28 cellular contexts compared by ENCODE assay signal in the genomic region with DNA sequence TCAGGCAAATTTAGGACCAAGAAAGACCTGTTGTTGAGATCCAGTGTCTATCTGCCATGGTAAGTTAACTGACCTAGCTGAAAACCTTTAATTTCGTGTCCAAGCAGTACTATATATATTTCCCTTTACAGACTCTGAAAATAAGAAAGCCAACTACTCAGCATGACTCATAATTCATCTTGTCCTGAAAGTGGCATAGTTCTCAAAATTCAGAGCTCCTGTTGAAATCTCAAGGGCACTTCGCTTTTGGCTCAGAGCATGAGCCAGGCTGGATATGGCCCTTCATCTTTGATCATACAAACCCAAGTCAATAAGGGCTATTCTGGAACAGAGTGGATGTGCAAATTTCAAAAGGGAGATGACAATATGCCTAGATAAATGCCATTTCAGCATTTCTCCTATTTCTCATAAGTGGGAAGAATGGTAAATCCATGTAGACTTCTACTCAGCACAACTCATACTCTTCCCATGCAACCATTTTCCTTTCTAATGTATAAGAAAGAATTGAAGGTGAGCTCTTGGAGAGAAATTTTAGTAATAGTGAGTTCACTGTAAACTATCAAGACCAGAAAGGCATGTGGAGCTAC.
DNase-seq lines count a peak whose midpoint lies in the region; ATAC-seq, FAIRE-seq and TF ChIP-seq lines count a peak whose summit lies in the region.
"Had no signal": no experiment of that assay in that cellular context is flagged by ENCODE, and none has a peak within 500 bp of the region (broad histone marks: within the 10 kb centered on the region; RNA-seq: fewer than 3 reads in every experiment).

No MANE protein-coding gene starts in this region.

- no peak overlapping the region for H3K4me3 ChIP-seq in HepG2 (replicated peaks in 1 of 3; ENCODE audit: insufficient read depth in 1 of 3, low read depth in 2 of 3, low read length in 3 of 3)
- no peak overlapping the region for H3K4me3 ChIP-seq in right lobe of liver
- H3K4me3 ChIP-seq in fibroblast of pulmonary artery (replicated peaks; ENCODE audit: low read depth, low read length), result no peak overlapping the region
- no peak overlapping the region for H3K4me3 ChIP-seq in upper lobe of right lung
- no peak overlapping the region for H3K4me3 ChIP-seq in pancreas
- H3K4me3 ChIP-seq: colonic mucosa, esophagus squamous epithelium, heart left ventricle, Peyer's patch had no signal

- no peaks in the 10 kb centered on the region for H3K36me3 ChIP-seq in HepG2 (replicated peaks in 1 of 2; ENCODE audit: control insufficient read depth in 1 of 2, insufficient read depth in 2 of 2, low read length in 2 of 2)
- no peaks in the 10 kb centered on the region for H3K36me3 ChIP-seq in right lobe of liver
- H3K36me3 ChIP-seq in upper lobe of right lung, result no peaks in the 10 kb centered on the region
- no peaks in the 10 kb centered on the region for H3K36me3 ChIP-seq in pancreas
- H3K36me3 ChIP-seq: brain microvascular endothelial cell, colonic mucosa, esophagus squamous epithelium, heart left ventricle, Peyer's patch, WERI-Rb-1 had no signal

- H2AFZ ChIP-seq in HepG2 (ENCODE audit: low read length), result no peak overlapping the region
- H2AFZ ChIP-seq: parathyroid adenoma had no signal

- H3K36me3 Mint-ChIP-seq in WTC11, result no peaks in the 10 kb centered on the region
- H3K36me3 Mint-ChIP-seq: IgD-negative memory B cell, mesothelial cell of epicardium had no signal

- TF ChIP-seq POLR2A in HepG2 (IDR thresholded peaks at IDR 0.05; ENCODE audit: insufficient read depth in 1 of 2, low read depth in 2 of 2, low read length in 2 of 2) (no peak), right lobe of liver (IDR thresholded peaks at IDR 0.05) (no peak)

- no peaks in the 10 kb centered on the region for H3K4me1 ChIP-seq in HepG2 (ENCODE audit: insufficient read depth, low read length)
- no peaks in the 10 kb centered on the region for H3K4me1 ChIP-seq in right lobe of liver
- no peaks in the 10 kb centered on the region for H3K4me1 ChIP-seq in upper lobe of right lung
- no peaks in the 10 kb centered on the region for H3K4me1 ChIP-seq in pancreas
- H3K4me1 ChIP-seq: colonic mucosa, esophagus squamous epithelium, heart left ventricle, parathyroid adenoma, Peyer's patch had no signal

- in situ Hi-C loops in HepG2 (cut with HindIII; ENCODE audit: extremely low pct_ligation_motif_present, low pct_unique_long_range_greater_than_20kb), result no loop called here

- peaks cover 5% of the 10 kb centered on the region for H3K9me3 Mint-ChIP-seq in WTC11
- H3K9me3 Mint-ChIP-seq: IgD-negative memory B cell, nephron had no signal

- no peaks in the 10 kb centered on the region; the same call in 1 of the 2 replicates for H3K27me3 Mint-ChIP-seq in WTC11 (ENCODE audit: low read depth)
- H3K27me3 Mint-ChIP-seq: IgD-negative memory B cell had no signal

- DNase-seq in HepG2 (ENCODE audit: low spot score) (no peak), right lobe of liver (no peak), RPMI7951 (ENCODE audit: low read depth) (peak; percentile 9), fibroblast of pulmonary artery (ENCODE audit: low read depth) (peak; percentile 0), upper lobe of right lung (no peak), pancreas (no peak), WTC11 (ENCODE audit: low spot score) (no peak), NCI-H510A (lab: John Stamatoyannopoulos, UW) (no peak)
- DNase-seq: activated CD8-positive, alpha-beta memory T cell treated with anti-CD3 and anti-CD28 coated beads, Interleukin-2, amount 50 U/mL, for 48 hours; activated effector memory CD4-positive, alpha-beta T cell treated with anti-CD3 and anti-CD28 coated beads, Interleukin-2, amount 50 U/mL, for 16 hours; brain microvascular endothelial cell; colonic mucosa; COR-L47; esophagus squamous epithelium; heart left ventricle; MM.1S; NCI-H1694 treated with DMSO at 0.1 percent for 48 hours; NCI-H748 treated with DMSO at 0.1 percent for 48 hours; Peyer's patch; right cardiac atrium; stimulated activated CD8-positive, alpha-beta memory T cell treated with anti-CD3 and anti-CD28 coated beads, Interleukin-4, amount 100 ng/mL, for 48 hours; WERI-Rb-1 had no signal

- TF ChIP-seq EP300 in HepG2 (IDR thresholded peaks at IDR 0.05; ENCODE audit: low read depth in 2 of 2, low read length in 2 of 2), result no peak
- TF ChIP-seq EP300 in HepG2 (CRISPR knock-in tag; IDR thresholded peaks at IDR 0.05; ENCODE audit: borderline replicate concordance), result no peak

- WGBS in HepG2 (ENCODE audit: low lambda C conversion rate), result 0% methylated on average over 2 of the region's 2 CpGs
- WGBS in right lobe of liver (ENCODE audit: insufficient coverage, low coverage, low lambda C conversion rate, missing lambda C conversion rate), result 54% methylated on average over 2 of the region's 2 CpGs
- WGBS in pancreas, 2 donors, result 83 to 88% methylated on average over 2 of the region's 2 CpGs

- H3K9ac ChIP-seq in HepG2 (ENCODE audit: insufficient read depth, low read depth, low read length), result no peak overlapping the region
- H3K9ac ChIP-seq: parathyroid adenoma had no signal

- H3K27ac Mint-ChIP-seq in WTC11, result no peak overlapping the region
- H3K27ac Mint-ChIP-seq: IgD-negative memory B cell, mesothelial cell of epicardium, nephron had no signal

- TF ChIP-seq RAD21 in HepG2 (CRISPR knock-in tag; IDR thresholded peaks at IDR 0.05), result no peak

- no peak for ATAC-seq in HepG2
- no peak for ATAC-seq in right lobe of liver
- peak; percentile 77 for ATAC-seq in upper lobe of right lung
- ATAC-seq in pancreas, result no peak
- ATAC-seq in WTC11, result no peak
- ATAC-seq: heart left ventricle, right cardiac atrium had no signal

- BruUV-seq in HepG2 (replicated peaks; lab: Mats Ljungman, UMichigan), result no TSS peak

- no peak for FAIRE-seq in HepG2 (lab: Jason Lieb, UNC)
- no peak for FAIRE-seq in pancreas (lab: Jason Lieb, UNC)
- FAIRE-seq: urothelium cell line had no signal

- POLR2A ChIA-PET in HepG2 (lab: Yijun Ruan, JAX), result no interaction called here
- POLR2A ChIA-PET in WTC11 (lab: Charles Lee), result no interaction called here

- no peak overlapping the region for H3K4me2 ChIP-seq in HepG2 (ENCODE audit: low read depth, low read length)

- intact Hi-C loops in HepG2 (cut with micrococcal nuclease; ENCODE audit: unreplicated experiment), result no loop called here
- intact Hi-C loops in right lobe of liver (cut with DNase I), result no loop called here
- intact Hi-C loops in upper lobe of right lung (cut with DNase I), result no loop called here
- intact Hi-C loops in pancreas (cut with DNase I), result no loop called here

- no peaks in the 10 kb centered on the region for H3K9me3 ChIP-seq in HepG2 (ENCODE audit: low read length)
- H3K9me3 ChIP-seq in right lobe of liver, result no peaks in the 10 kb centered on the region
- no peaks in the 10 kb centered on the region for H3K9me3 ChIP-seq in upper lobe of right lung
- no peaks in the 10 kb centered on the region for H3K9me3 ChIP-seq in pancreas
- H3K9me3 ChIP-seq: colonic mucosa, esophagus squamous epithelium, heart left ventricle, Peyer's patch had no signal

- no peak overlapping the region for H3K4me3 Mint-ChIP-seq in WTC11
- H3K4me3 Mint-ChIP-seq: mesothelial cell of epicardium, nephron had no signal

- no peaks in the 10 kb centered on the region for H4K20me1 ChIP-seq in HepG2 (ENCODE audit: insufficient read depth, low read length)

- H3K79me2 ChIP-seq in HepG2 (ENCODE audit: insufficient read depth, low read length), result no peaks in the 10 kb centered on the region
- H3K79me2 ChIP-seq: parathyroid adenoma had no signal

- no peaks in the 10 kb centered on the region for H3K4me1 Mint-ChIP-seq in WTC11
- H3K4me1 Mint-ChIP-seq: IgD-negative memory B cell, mesothelial cell of epicardium, nephron had no signal

- CTCF ChIA-PET in HepG2 (lab: Yijun Ruan, JAX; ENCODE audit: low intra/inter-chr PET ratio, low total read pairs) (interaction anchor here (0.6 kb wide), 1 partner anchor 414 kb away, joined by 3 read pairs; no protein-coding TSS in a partner anchor), WTC11 (lab: Charles Lee) (no interaction called here)

- H3K27ac ChIP-seq in HepG2 (ENCODE audit: extremely low read length, insufficient read depth, low read length) (no peak overlapping the region), right lobe of liver (no peak overlapping the region), upper lobe of right lung (no peak overlapping the region), pancreas (no peak overlapping the region)
- H3K27ac ChIP-seq: brain microvascular endothelial cell, colonic mucosa, esophagus squamous epithelium, heart left ventricle, HL-60, parathyroid adenoma, Peyer's patch, WERI-Rb-1 had no signal

- H3K27me3 ChIP-seq in HepG2 (ENCODE audit: control insufficient read depth in 1 of 2, insufficient read depth in 2 of 2, low read length in 2 of 2), result no peaks in the 10 kb centered on the region
- H3K27me3 ChIP-seq in right lobe of liver, result no peaks in the 10 kb centered on the region
- H3K27me3 ChIP-seq in upper lobe of right lung, result no peaks in the 10 kb centered on the region
- H3K27me3 ChIP-seq in pancreas, result no peaks in the 10 kb centered on the region
- H3K27me3 ChIP-seq: brain microvascular endothelial cell, colonic mucosa, esophagus squamous epithelium, heart left ventricle, Peyer's patch had no signal

- TF ChIP-seq CTCF in HepG2 (CRISPR knock-in tag; IDR thresholded peaks at IDR 0.05) (no peak), right lobe of liver (IDR thresholded peaks at IDR 0.05) (no peak), fibroblast of pulmonary artery (IDR thresholded peaks at IDR 0.05; ENCODE audit: low read length, missing control alignments) (no peak), upper lobe of right lung (IDR thresholded peaks at IDR 0.05) (no peak), pancreas (IDR thresholded peaks at IDR 0.05) (no peak), WTC11 (IDR thresholded peaks at IDR 0.05) (no peak)

TF ChIP-seq in HepG2, 621 proteins besides CTCF, POLR2A, EP300 and RAD21:
- TF ChIP-seq MAFK (conservative IDR thresholded peaks at IDR 0.05 in 1 of 2, IDR thresholded peaks at IDR 0.05 in 1 of 2; ENCODE audit: low read length in 2 of 2), result peak; percentile 75 to 86
- TF ChIP-seq ZNF605 (CRISPR knock-in tag; IDR thresholded peaks at IDR 0.05), result no peak
- TF ChIP-seq MAFF (IDR thresholded peaks at IDR 0.05; ENCODE audit: low read depth, low read length), result peak; percentile 78

TF ChIP-seq in WTC11, 78 proteins besides CTCF, POLR2A, EP300 and RAD21 (continues in another document):
- TF ChIP-seq ZBTB43 (CRISPR knock-in tag; IDR thresholded peaks at IDR 0.05), result no peak

Comparison
In these comparisons a context has a peak if more than half of its experiments do, and no peak if none do; other contexts are left out.
1. DNase-seq: peak in RPMI7951 (single experiment) and fibroblast of pulmonary artery (single experiment); none in HepG2 (single experiment), right lobe of liver (0 of 3), upper lobe of right lung (single experiment), pancreas (0 of 6), WTC11 (single experiment) and NCI-H510A (single experiment).